ENCODE assay signal across 20 cellular contexts in the genomic region with DNA sequence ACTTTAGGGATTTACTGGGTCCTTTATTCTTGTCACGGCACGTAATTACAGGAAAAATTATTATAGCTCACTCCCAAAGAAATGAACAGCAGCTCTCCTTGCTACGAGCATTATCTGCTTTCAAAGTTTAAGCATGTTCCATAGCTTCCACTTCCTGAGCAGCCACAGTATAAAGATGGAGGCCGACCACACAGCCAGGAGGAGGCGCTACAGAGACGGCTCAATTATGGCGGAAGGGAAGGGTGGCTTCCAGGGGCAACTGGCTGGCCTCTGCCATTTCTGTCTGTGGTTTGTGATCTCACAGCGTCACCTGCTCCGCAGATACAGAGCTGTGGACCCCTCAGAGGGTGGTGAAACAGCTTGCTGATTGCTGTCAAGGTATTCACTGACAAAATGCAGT.
"Had no signal": no experiment of that assay in that cellular context is flagged by ENCODE, and none has a peak within 500 bp of the region (broad histone marks: within the 10 kb centered on the region; RNA-seq: fewer than 3 reads in every experiment).

No MANE protein-coding gene starts in this region.

- H3K4me1 ChIP-seq: prostate gland, right atrium auricular region, suprapubic skin, vagina had no signal

- DNase-seq: activated B cell treated with CpG ODN at 0.5 μM for 24 hours; activated CD4-positive, alpha-beta memory T cell treated with anti-CD3 and anti-CD28 coated beads for 36 hours; activated CD4-positive, alpha-beta T cell treated with anti-CD3 and anti-CD28 coated beads for 4 hours; activated T-cell treated with anti-CD3 and anti-CD28 coated beads for 4 hours; dorsolateral prefrontal cortex; foreskin melanocyte; head of caudate nucleus; left ventricle myocardium superior; mucosa of descending colon; naive B cell; trophoblast cell had no signal

- H3K4me1 Mint-ChIP-seq: activated B cell treated with CpG ODN at 0.5 μM for 24 hours, memory B cell, naive B cell had no signal

- ATAC-seq: left ventricle myocardium superior, mucosa of descending colon had no signal

- H3K27ac ChIP-seq: cardiac muscle cell, dorsolateral prefrontal cortex, prostate gland, right atrium auricular region, suprapubic skin, vagina had no signal

- H3K4me3 Mint-ChIP-seq: activated B cell treated with CpG ODN at 0.5 μM for 24 hours; activated CD4-positive, alpha-beta memory T cell treated with anti-CD3 and anti-CD28 coated beads for 36 hours; activated naive CD8-positive, alpha-beta T cell; memory B cell; naive B cell; stimulated activated naive CD8-positive, alpha-beta T cell treated with anti-CD3 and anti-CD28 coated beads, Interleukin-15, Interleukin-2, amounts not matched to agents 100 ng/mL and 50 ng/mL, for 24 hours; T-helper 2 cell treated with Interferon-gamma antibody and Interleukin-4, amounts not matched to agents 5 μg/mL and 100 μg/mL, for 36 hours had no signal

- H3K9me3 ChIP-seq: mucosa of descending colon, prostate gland, right atrium auricular region, suprapubic skin, vagina had no signal

- H3K27me3 Mint-ChIP-seq: activated B cell treated with CpG ODN at 0.5 μM for 24 hours; activated CD4-positive, alpha-beta memory T cell treated with anti-CD3 and anti-CD28 coated beads for 36 hours; memory B cell; naive B cell; stimulated activated naive CD8-positive, alpha-beta T cell treated with anti-CD3 and anti-CD28 coated beads, Interleukin-15, Interleukin-2, amounts not matched to agents 100 ng/mL and 50 ng/mL, for 24 hours had no signal

- H3K27ac Mint-ChIP-seq: activated B cell treated with CpG ODN at 0.5 μM for 24 hours; activated CD4-positive, alpha-beta memory T cell treated with anti-CD3 and anti-CD28 coated beads for 36 hours; activated naive CD8-positive, alpha-beta T cell; memory B cell; naive B cell; stimulated activated naive CD8-positive, alpha-beta T cell treated with anti-CD3 and anti-CD28 coated beads, Interleukin-15, Interleukin-2, amounts not matched to agents 100 ng/mL and 50 ng/mL, for 24 hours; T-helper 2 cell treated with Interferon-gamma antibody and Interleukin-4, amounts not matched to agents 5 μg/mL and 100 μg/mL, for 36 hours had no signal

- H3K36me3 Mint-ChIP-seq: activated CD4-positive, alpha-beta memory T cell treated with anti-CD3 and anti-CD28 coated beads for 36 hours; activated naive CD8-positive, alpha-beta T cell had no signal

- H3K27me3 ChIP-seq: cardiac muscle cell, dorsolateral prefrontal cortex, right atrium auricular region, suprapubic skin, vagina had no signal

- H3K36me3 ChIP-seq: cardiac muscle cell, prostate gland, right atrium auricular region, suprapubic skin, vagina had no signal

- H3K4me3 ChIP-seq: cardiac muscle cell, dorsolateral prefrontal cortex, mucosa of descending colon, prostate gland, right atrium auricular region, suprapubic skin, vagina had no signal
